11 cellular contexts compared by ENCODE assay signal in the genomic region with DNA sequence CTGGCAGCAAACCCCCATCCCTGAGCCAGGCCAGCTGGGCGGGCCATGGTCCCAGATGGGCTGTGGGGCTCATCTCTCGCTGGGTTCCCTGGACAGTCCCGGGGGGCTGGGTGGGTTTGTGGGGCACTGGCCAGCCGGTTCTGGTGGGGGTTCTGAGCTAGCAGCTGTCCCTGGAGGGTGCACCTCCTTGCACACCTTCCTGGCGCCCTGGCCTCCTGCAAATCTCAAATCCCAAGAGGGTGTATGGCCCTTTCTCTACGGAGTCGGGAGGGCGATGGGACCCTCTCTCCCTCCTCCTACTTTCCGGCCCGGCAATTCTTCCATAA. TPM values are rescaled to one million over a fixed set of nuclear protein-coding genes. Genes with fewer than 3 reads are reported as not detected.
DNase-seq lines count a peak whose midpoint lies in the region; TF ChIP-seq lines count a peak whose summit lies in the region.
"Had no signal": no experiment of that assay in that cellular context is flagged by ENCODE, and none has a peak within 500 bp of the region (broad histone marks: within the 10 kb centered on the region; RNA-seq: fewer than 3 reads in every experiment).

No MANE protein-coding gene starts in this region.

- intact Hi-C loops in sigmoid colon (cut with DNase I) (no loop called here), testis (cut with DNase I; ENCODE audit: low total_unique reads) (no loop called here)

- H3K9ac ChIP-seq in GM23248: no peak overlapping the region

- TF ChIP-seq EP300 in sigmoid colon (IDR thresholded peaks at IDR 0.05): no peak

- H2AFZ ChIP-seq in GM23248: no peak overlapping the region

- H3K4me1 ChIP-seq in GM23248 (ENCODE audit: insufficient read depth) (peaks cover 21% of the 10 kb centered on the region), sigmoid colon (peaks cover 0 to 92% (median 85%) of the 10 kb centered on the region in 4 donors), testis (peaks cover 69% of the 10 kb centered on the region)

- H3K79me2 ChIP-seq in GM23248 (ENCODE audit: insufficient read depth): no peaks in the 10 kb centered on the region

- H3F3A ChIP-seq in GM23248 (ENCODE audit: insufficient read depth): no peaks in the 10 kb centered on the region

- H3K27ac ChIP-seq in GM23248 (no peak overlapping the region), VCaP (peak overlapping the region; percentile 94), sigmoid colon (peak overlapping the region; percentile 95 to 99 (median 98)), testis (no peak overlapping the region)

- peak overlapping the region; percentile 39 for H3K4me2 ChIP-seq in GM23248 (ENCODE audit: unreplicated experiment)

- CTCF ChIA-PET in activated naive CD4-positive, alpha-beta T cell treated with anti-CD3 and anti-CD28 coated beads, Interleukin-2, amount 10 ng/mL, durations not matched to agents 7 days and 5 days (lab: Charles Lee): interaction anchor here (0.7 to 1.9 kb wide), 2 partner anchors 14 to 249 kb away, joined by 3 to 8 read pairs; no protein-coding TSS in a partner anchor

- H3K27me3 ChIP-seq in GM23248 (replicated peaks; ENCODE audit: insufficient read depth) (peaks cover 9% of the 10 kb centered on the region; the same call in 1 of the 2 replicates), sigmoid colon (no peaks in the 10 kb centered on the region), testis (no peaks in the 10 kb centered on the region)

- H3K36me3 Mint-ChIP-seq in activated naive CD4-positive, alpha-beta T cell treated with anti-CD3 and anti-CD28 coated beads, Interleukin-2, amount 10 ng/mL, durations not matched to agents 7 days and 5 days: no peaks in the 10 kb centered on the region

- no peaks in the 10 kb centered on the region for H4K20me1 ChIP-seq in GM23248 (ENCODE audit: insufficient read depth)

- H3K36me3 ChIP-seq in GM23248 (ENCODE audit: low read depth) (no peaks in the 10 kb centered on the region), sigmoid colon (no peaks in the 10 kb centered on the region), testis (ENCODE audit: low read depth, missing control alignments) (no peaks in the 10 kb centered on the region)

- DNase-seq in GM23248: no peak
- DNase-seq in sigmoid colon: no peak
- DNase-seq in NCI-H2227 treated with DMSO at 0.1 percent for 48 hours (lab: John Stamatoyannopoulos, UW): no peak
- no peak for DNase-seq in activated naive CD4-positive, alpha-beta T cell treated with anti-CD3 and anti-CD28 coated beads, Interleukin-2, amount 10 ng/mL, durations not matched to agents 7 days and 5 days
- no peak for DNase-seq in testis
- no peak for DNase-seq in UCSD-AML1 (lab: John Stamatoyannopoulos, UW; ENCODE audit: unreplicated experiment)

- no peak for TF ChIP-seq POLR2A in sigmoid colon (IDR thresholded peaks at IDR 0.05)
- no peak for TF ChIP-seq POLR2A in testis (IDR thresholded peaks at IDR 0.05)

- H3K9me3 Mint-ChIP-seq in activated naive CD4-positive, alpha-beta T cell treated with anti-CD3 and anti-CD28 coated beads, Interleukin-2, amount 10 ng/mL, durations not matched to agents 7 days and 5 days: no peaks in the 10 kb centered on the region
- H3K9me3 Mint-ChIP-seq: dendritic cell treated with granulocyte-macrophage colony-stimulating factor and Interleukin-4, amounts not matched to agents 40 ng/mL and 50 ng/mL, for 4 days had no signal

- H3K4me3 ChIP-seq in GM23248 (no peak overlapping the region), iPS-11a (ENCODE audit: low read depth, low read length) (peak overlapping the region; percentile 13), sigmoid colon (peak overlapping the region; percentile 20 to 98 (median 95)), testis (no peak overlapping the region)

- in situ Hi-C loops in GM23248 (cut with MboI): no loop called here

- TF ChIP-seq CTCF in VCaP (conservative IDR thresholded peaks at IDR 0.05) (no peak), sigmoid colon (IDR thresholded peaks at IDR 0.05) (no peak), testis (IDR thresholded peaks at IDR 0.05) (no peak)

- H3K27ac Mint-ChIP-seq in activated naive CD4-positive, alpha-beta T cell treated with anti-CD3 and anti-CD28 coated beads, Interleukin-2, amount 10 ng/mL, durations not matched to agents 7 days and 5 days: no peak overlapping the region
- H3K27ac Mint-ChIP-seq: dendritic cell treated with granulocyte-macrophage colony-stimulating factor and Interleukin-4, amounts not matched to agents 40 ng/mL and 50 ng/mL, for 4 days had no signal

- H3K4me3 Mint-ChIP-seq in activated naive CD4-positive, alpha-beta T cell treated with anti-CD3 and anti-CD28 coated beads, Interleukin-2, amount 10 ng/mL, durations not matched to agents 7 days and 5 days: no peak overlapping the region

- H3K4me1 Mint-ChIP-seq in activated naive CD4-positive, alpha-beta T cell treated with anti-CD3 and anti-CD28 coated beads, Interleukin-2, amount 10 ng/mL, durations not matched to agents 7 days and 5 days: no peaks in the 10 kb centered on the region

- 3 to 5% methylated on average over 10 of the region's 10 CpGs for WGBS in GM23248 (ENCODE audit: low coverage in 1 of 2, low lambda C conversion rate in 2 of 2, missing lambda C conversion rate in 2 of 2), 2 experiments
- 10 to 13% methylated on average over 10 of the region's 10 CpGs for WGBS in sigmoid colon, 2 donors
- WGBS in testis, 2 donors: 0 to 24% methylated on average over 4 to 10 of the region's 10 CpGs

- no peaks in the 10 kb centered on the region for H3K9me2 ChIP-seq in GM23248 (ENCODE audit: insufficient read depth)

- no peaks in the 10 kb centered on the region for H3K9me3 ChIP-seq in GM23248 (ENCODE audit: low read depth)
- H3K9me3 ChIP-seq in sigmoid colon: no peaks in the 10 kb centered on the region
- no peaks in the 10 kb centered on the region for H3K9me3 ChIP-seq in testis

- H3K27me3 Mint-ChIP-seq in activated naive CD4-positive, alpha-beta T cell treated with anti-CD3 and anti-CD28 coated beads, Interleukin-2, amount 10 ng/mL, durations not matched to agents 7 days and 5 days: peaks cover 82% of the 10 kb centered on the region

RNA-seq across cellular contexts. Expression of gene LAMA5, which starts 1.2 kb away (rescaled TPM):
- total RNA-seq in GM23248 (2014; rRNA removed; shearing (Covaris generic)): 4.5 and 13.9 TPM in 2 replicates
- 4.3 and 6.0 TPM in 2 replicates for polyA plus RNA-seq in GM23248 (2016; fragmentation: Nextera tagmentation; extraction: Ambion mirVana)
- total RNA-seq in sigmoid colon: 100 to 1,000 TPM in 3 of 4 donors, 10 to 100 TPM in 1; 53.5 to 409 (median 134) TPM
- polyA plus RNA-seq in sigmoid colon: 10 to 100 TPM in 1 of 3 donors, 1 to 10 TPM in 2; 1.8 to 56.5 (median 3.2) TPM
- 100 to 1,000 TPM; 121 to 144 TPM for total RNA-seq in testis
- 33.2 TPM for polyA plus RNA-seq in testis (ENCODE audit: insufficient read depth, low read depth, low replicate concordance)

RNA-seq across cellular contexts. Expression of gene RPS21, which starts 18.6 kb away (rescaled TPM):
- total RNA-seq in GM23248 (2014; rRNA removed; shearing (Covaris generic)): 1,039 and 1,622 TPM in 2 replicates
- polyA plus RNA-seq in GM23248 (2016; fragmentation: Nextera tagmentation; extraction: Ambion mirVana) (566 and 639 TPM in 2 replicates), sigmoid colon (1,000 to 10,000 TPM; 2,794 to 6,260 (median 4,441) TPM), testis (ENCODE audit: insufficient read depth, low read depth, low replicate concordance) (1,052 TPM)
- total RNA-seq in sigmoid colon (1,000 to 10,000 TPM; 2,383 to 8,235 (median 5,456) TPM), testis (1,000 to 10,000 TPM in 1 of 2 donors, 100 to 1,000 TPM in 1; 548 to 1,387 TPM)

RNA-seq across cellular contexts. Expression of gene CABLES2, which starts 38.8 kb away (rescaled TPM):
- total RNA-seq in GM23248 (2014; rRNA removed; shearing (Covaris generic)): 3.0 and 7.3 TPM in 2 replicates
- polyA plus RNA-seq in GM23248 (2016; fragmentation: Nextera tagmentation; extraction: Ambion mirVana) (0.66 and 0.82 TPM in 2 replicates), sigmoid colon (1 to 10 TPM; 3.5 to 6.9 (median 3.6) TPM), testis (ENCODE audit: insufficient read depth, low read depth, low replicate concordance) (83.0 TPM)
- total RNA-seq in sigmoid colon (1 to 10 TPM; 1.8 to 6.5 (median 4.2) TPM), testis (10 to 100 TPM; 51.0 to 58.6 TPM)

RNA-seq across cellular contexts. Expression of gene RBBP8NL, which starts 59.1 kb away (rescaled TPM):
- not detected in 2 replicates for total RNA-seq in GM23248 (2014; rRNA removed; shearing (Covaris generic))
- polyA plus RNA-seq in GM23248 (2016; fragmentation: Nextera tagmentation; extraction: Ambion mirVana): not detected in 2 replicates
- total RNA-seq in sigmoid colon: not detected
- polyA plus RNA-seq in sigmoid colon: 10 to 100 TPM in 1 of 3 donors, 1 to 10 TPM in 2; 4.2 to 12.5 (median 5.4) TPM
- 1 to 10 TPM in 1 of 2 donors, under 1 TPM in 1; 0.81 to 1.3 TPM for total RNA-seq in testis
- polyA plus RNA-seq in testis (ENCODE audit: insufficient read depth, low read depth, low replicate concordance): 2.8 TPM
- total RNA-seq: activated CD8-positive, alpha-beta memory T cell treated with anti-CD3 and anti-CD28 coated beads for 36 hours; lung microvascular endothelial cell had no signal

Comparison
In these comparisons a context has a peak if more than half of its experiments do, and no peak if none do; other contexts are left out.
1. H3K27ac ChIP-seq: peak in VCaP (single experiment) and sigmoid colon (4 of 4); none in GM23248 (single experiment) and testis (0 of 2).
2. H3K4me3 ChIP-seq: peak in iPS-11a (single experiment) and sigmoid colon (4 of 4); none in GM23248 (single experiment) and testis (0 of 2).